In the genomic region with DNA sequence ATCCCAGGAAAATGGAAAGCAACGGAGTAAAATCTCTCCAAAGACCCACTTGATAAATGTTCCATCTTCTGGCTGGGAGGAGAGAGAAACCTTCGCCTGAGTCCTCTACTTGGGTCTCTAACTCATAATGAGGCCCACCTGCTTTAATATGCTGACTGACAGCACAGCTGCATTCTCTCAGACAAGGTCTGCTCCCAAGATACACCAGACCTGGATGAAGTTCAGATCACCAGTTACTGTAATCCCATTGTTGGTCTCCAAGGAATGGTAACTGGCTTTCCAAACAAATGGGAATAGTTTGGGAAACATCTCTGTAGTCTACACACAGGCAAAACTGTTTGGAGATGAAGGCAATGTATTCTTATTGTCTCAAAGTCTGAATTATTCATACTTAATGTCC, we compare ENCODE assay signal across 33 cellular contexts. TPM values are rescaled to one million over a fixed set of nuclear protein-coding genes. Genes with fewer than 3 reads are reported as not detected.
"Had no signal": no experiment of that assay in that cellular context is flagged by ENCODE, and none has a peak within 500 bp of the region (broad histone marks: within the 10 kb centered on the region; RNA-seq: fewer than 3 reads in every experiment).

No MANE protein-coding gene starts in this region.

- H3K9me3 ChIP-seq: adrenal gland, body of pancreas, colonic mucosa, esophagus squamous epithelium, gastroesophageal sphincter had no signal

- H3K4me3 ChIP-seq: adrenal gland, body of pancreas, colonic mucosa, esophagus squamous epithelium, gastroesophageal sphincter had no signal

- H3K27me3 ChIP-seq: adrenal gland, body of pancreas, colonic mucosa, esophagus squamous epithelium, gastroesophageal sphincter had no signal

- H3K4me1 ChIP-seq: adrenal gland, body of pancreas, colonic mucosa, esophagus squamous epithelium had no signal

- H3K36me3 ChIP-seq: adrenal gland, colonic mucosa, esophagus squamous epithelium, gastroesophageal sphincter had no signal

- ATAC-seq: activated CD4-positive, alpha-beta T cell treated with anti-CD3 and anti-CD28 coated beads for 36 hours; activated CD8-positive, alpha-beta memory T cell treated with anti-CD3 and anti-CD28 coated beads, Interleukin-2, amount 10 ng/mL, durations not matched to agents 7 days and 5 days; activated CD8-positive, alpha-beta T cell treated with anti-CD3 and anti-CD28 coated beads, Interleukin-2, amount 10 ng/mL, durations not matched to agents 7 days and 5 days; activated naive CD8-positive, alpha-beta T cell treated with anti-CD3 and anti-CD28 coated beads, Interleukin-2, amount 50 U/mL, for 24 hours; body of pancreas; gastroesophageal sphincter; T-helper 17 cell had no signal

- H3K27ac ChIP-seq: adrenal gland, body of pancreas, colonic mucosa, epithelial cell of prostate, esophagus squamous epithelium had no signal

- DNase-seq: activated CD4-positive, alpha-beta memory T cell treated with anti-CD3 and anti-CD28 coated beads for 36 hours; activated CD4-positive, alpha-beta T cell treated with anti-CD3 and anti-CD28 coated beads for 36 hours; activated CD4-positive, alpha-beta T cell treated with anti-CD3 and anti-CD28 coated beads, Interleukin-2, amount 10 ng/mL, durations not matched to agents 24 days and 14 days; activated CD4-positive, CD25-positive, alpha-beta regulatory T cell; activated CD4-positive, CD25-positive, alpha-beta regulatory T cell treated with anti-CD3 and anti-CD28 coated beads, Interleukin-2, amount 50 U/mL, for 72 hours; activated CD8-positive, alpha-beta memory T cell treated with anti-CD3 and anti-CD28 coated beads, Interleukin-2, amount 10 ng/mL, durations not matched to agents 7 days and 5 days; activated CD8-positive, alpha-beta memory T cell treated with anti-CD3 and anti-CD28 coated beads, Interleukin-2, amount 50 U/mL, for 4 hours; activated CD8-positive, alpha-beta T cell treated with anti-CD3 and anti-CD28 coated beads, Interleukin-2, amount 10 ng/mL, durations not matched to agents 7 days and 5 days; activated effector memory CD4-positive, alpha-beta T cell treated with anti-CD3 and anti-CD28 coated beads, Interleukin-2, amount 50 U/mL, for 16 hours; activated naive CD4-positive, alpha-beta T cell treated with anti-CD3 and anti-CD28 coated beads for 36 hours; activated naive CD8-positive, alpha-beta T cell treated with anti-CD3 and anti-CD28 coated beads for 36 hours; activated naive CD8-positive, alpha-beta T cell treated with anti-CD3 and anti-CD28 coated beads, Interleukin-2, amount 50 U/mL, for 24 hours; activated T-cell treated with anti-CD3 and anti-CD28 coated beads, Interleukin-2, amount 50 U/mL, for 1 hour; activated T-cell treated with anti-CD3 and anti-CD28 coated beads, Interleukin-2, amount 50 U/mL, for 48 hours; adrenal gland; amygdala; aorta; body of pancreas; central memory CD4-positive, alpha-beta T cell; cerebellar nuclear complex; colonic mucosa; effector CD8-positive, alpha-beta T cell; esophagus squamous epithelium; foreskin melanocyte; T-helper 1 cell; T-helper 17 cell; T1000 had no signal

RNA-seq across cellular contexts. Expression of a gene that starts 27.8 kb away (rescaled TPM):
- total RNA-seq: activated CD4-positive, alpha-beta memory T cell treated with anti-CD3 and anti-CD28 coated beads for 36 hours; activated CD4-positive, alpha-beta T cell treated with anti-CD3 and anti-CD28 coated beads for 36 hours; activated CD4-positive, alpha-beta T cell treated with anti-CD3 and anti-CD28 coated beads, Interleukin-2, amount 10 ng/mL, durations not matched to agents 24 days and 14 days; activated CD8-positive, alpha-beta memory T cell treated with anti-CD3 and anti-CD28 coated beads for 36 hours; activated CD8-positive, alpha-beta memory T cell treated with anti-CD3 and anti-CD28 coated beads, Interleukin-2, amount 10 ng/mL, durations not matched to agents 7 days and 5 days; activated CD8-positive, alpha-beta T cell treated with anti-CD3 and anti-CD28 coated beads, Interleukin-2, amount 10 ng/mL, durations not matched to agents 7 days and 5 days; activated naive CD4-positive, alpha-beta T cell treated with anti-CD3 and anti-CD28 coated beads for 36 hours; activated naive CD8-positive, alpha-beta T cell treated with anti-CD3 and anti-CD28 coated beads for 36 hours; activated T-helper 1 cell treated with anti-CD3 and anti-CD28 coated beads, Interleukin-12 subunit alpha, Interleukin-12 subunit beta, Interleukin-2, Interleukin-4 antibody, amounts not matched to agents 30 ng/mL and 10 ng/mL and 1 ng/mL, durations not matched to agents 14 hours and 24 hours and 36 hours; activated T-helper 2 cell treated with anti-CD3 and anti-CD28 coated beads, Interferon-gamma antibody, Interleukin-2, Interleukin-4, amounts not matched to agents 10 μg/mL and 5 μg/mL and 100 μg/mL, durations not matched to agents 14 hours and 24 hours and 36 hours; endothelial cell of umbilical vein had no signal
